In genomic region chr7:55075464-55075971, GRCh38 we compare ENCODE assay signal across 2 cellular contexts.
TF ChIP-seq lines count a peak whose summit lies in the region.

No MANE protein-coding gene starts in this region.

TF ChIP-seq in liver, 16 proteins besides CTCF, POLR2A, EP300 and RAD21 (continued from another document):
- TF ChIP-seq ATF3 (IDR thresholded peaks at IDR 0.05), result peak; percentile 77
- peak; percentile 86 for TF ChIP-seq REST (IDR thresholded peaks at IDR 0.05)
- peak; percentile 59 for TF ChIP-seq MAX (IDR thresholded peaks at IDR 0.05)
- TF ChIP-seq YY1 (IDR thresholded peaks at IDR 0.05), result peak; percentile 94
- TF ChIP-seq HNF4G (IDR thresholded peaks at IDR 0.05), result peak; percentile 47
- peak; percentile 71 to 83 for TF ChIP-seq HNF4A (conservative IDR thresholded peaks at IDR 0.05)
- peak; percentile 79 for TF ChIP-seq FOXA2 (IDR thresholded peaks at IDR 0.05)
- TF ChIP-seq RXRA (IDR thresholded peaks at IDR 0.05), result peak; percentile 89 to 92
- no peak for TF ChIP-seq GABPA (IDR thresholded peaks at IDR 0.05 in 1 of 2, conservative IDR thresholded peaks at IDR 0.05 in 1 of 2)
- peak; percentile 87 for TF ChIP-seq FOXA1 (IDR thresholded peaks at IDR 0.05)
- peak in 1 of 2 donors; percentile 12 for TF ChIP-seq EGR1 (IDR thresholded peaks at IDR 0.05; ENCODE audit: low read depth in 2 of 2)
- TF ChIP-seq JUND (IDR thresholded peaks at IDR 0.05), result peak; percentile 42 to 67
- peak; percentile 58 for TF ChIP-seq ZBTB33 (IDR thresholded peaks at IDR 0.05)
- TF ChIP-seq NR2F2 (IDR thresholded peaks at IDR 0.05), result peak; percentile 55

TF ChIP-seq in HepG2, 621 proteins besides CTCF, POLR2A, EP300 and RAD21:
- TF ChIP-seq FOXO4 (CRISPR knock-in tag; conservative IDR thresholded peaks at IDR 0.05) (no peak), ZNF598 (CRISPR knock-in tag; IDR thresholded peaks at IDR 0.05; ENCODE audit: borderline replicate concordance) (no peak), FOXJ3 (CRISPR knock-in tag; IDR thresholded peaks at IDR 0.05; ENCODE audit: borderline replicate concordance) (no peak), SMAD9 (CRISPR knock-in tag; IDR thresholded peaks at IDR 0.05) (no peak), RAD51 (IDR thresholded peaks at IDR 0.05; ENCODE audit: borderline replicate concordance) (no peak), ZNF768 (CRISPR knock-in tag; IDR thresholded peaks at IDR 0.05) (no peak), POGK (CRISPR knock-in tag; conservative IDR thresholded peaks at IDR 0.05) (no peak)
